Comparison of ENCODE assay signal across 2 cellular contexts in the genomic region with DNA sequence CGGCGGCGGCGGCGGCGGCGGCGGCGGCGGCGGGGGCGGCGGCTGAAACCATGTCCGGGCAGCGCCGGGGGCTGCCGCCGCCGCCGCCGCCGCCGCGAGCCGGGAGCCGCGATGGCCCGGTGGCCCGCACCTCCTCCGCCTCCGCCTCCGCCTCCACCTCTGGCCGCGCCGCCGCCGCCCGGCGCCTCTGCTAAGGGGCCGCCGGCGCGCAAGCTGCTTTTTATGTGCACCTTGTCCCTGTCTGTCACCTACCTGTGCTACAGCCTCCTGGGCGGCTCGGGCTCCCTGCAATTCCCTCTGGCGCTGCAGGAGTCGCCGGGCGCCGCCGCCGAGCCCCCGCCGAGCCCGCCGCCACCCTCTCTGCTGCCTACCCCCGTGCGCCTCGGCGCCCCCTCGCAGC.
TF ChIP-seq lines count a peak whose summit lies in the region.

No MANE protein-coding gene starts in this region.

TF ChIP-seq in A549, 52 proteins besides CTCF, POLR2A, EP300 and RAD21 (continued from another document):
- TF ChIP-seq FOSL2 (IDR thresholded peaks at IDR 0.05) (no peak), FOSL2 (CRISPR knock-in tag; IDR thresholded peaks at IDR 0.05) (no peak), JUN (IDR thresholded peaks at IDR 0.05) (no peak), GATA3 (IDR thresholded peaks at IDR 0.05; ENCODE audit: borderline replicate concordance) (no peak), MAFK (IDR thresholded peaks at IDR 0.05; ENCODE audit: partially characterized antibody) (no peak), BHLHE40 (IDR thresholded peaks at IDR 0.05; ENCODE audit: low read depth, low read length) (no peak)
- TF ChIP-seq, protein P1, sequence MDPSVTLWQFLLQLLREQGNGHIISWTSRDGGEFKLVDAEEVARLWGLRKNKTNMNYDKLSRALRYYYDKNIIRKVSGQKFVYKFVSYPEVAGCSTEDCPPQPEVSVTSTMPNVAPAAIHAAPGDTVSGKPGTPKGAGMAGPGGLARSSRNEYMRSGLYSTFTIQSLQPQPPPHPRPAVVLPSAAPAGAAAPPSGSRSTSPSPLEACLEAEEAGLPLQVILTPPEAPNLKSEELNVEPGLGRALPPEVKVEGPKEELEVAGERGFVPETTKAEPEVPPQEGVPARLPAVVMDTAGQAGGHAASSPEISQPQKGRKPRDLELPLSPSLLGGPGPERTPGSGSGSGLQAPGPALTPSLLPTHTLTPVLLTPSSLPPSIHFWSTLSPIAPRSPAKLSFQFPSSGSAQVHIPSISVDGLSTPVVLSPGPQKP (IDR thresholded peaks at IDR 0.05; ENCODE audit: low read depth, low read length) = no peak
- TF ChIP-seq, protein P2, sequence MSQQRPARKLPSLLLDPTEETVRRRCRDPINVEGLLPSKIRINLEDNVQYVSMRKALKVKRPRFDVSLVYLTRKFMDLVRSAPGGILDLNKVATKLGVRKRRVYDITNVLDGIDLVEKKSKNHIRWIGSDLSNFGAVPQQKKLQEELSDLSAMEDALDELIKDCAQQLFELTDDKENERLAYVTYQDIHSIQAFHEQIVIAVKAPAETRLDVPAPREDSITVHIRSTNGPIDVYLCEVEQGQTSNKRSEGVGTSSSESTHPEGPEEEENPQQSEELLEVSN (IDR thresholded peaks at IDR 0.05; ENCODE audit: borderline replicate concordance, low read depth) = no peak

TF ChIP-seq in WTC11, 78 proteins besides CTCF, POLR2A, EP300 and RAD21 (continued from another document):
- no peak for TF ChIP-seq ZNF512 (CRISPR knock-in tag; IDR thresholded peaks at IDR 0.05; ENCODE audit: borderline replicate concordance)
- TF ChIP-seq ZNF317 (CRISPR knock-in tag; IDR thresholded peaks at IDR 0.05; ENCODE audit: borderline replicate concordance, low read depth) = no peak
- no peak for TF ChIP-seq OVOL2 (CRISPR knock-in tag; IDR thresholded peaks at IDR 0.05; ENCODE audit: borderline replicate concordance)
- TF ChIP-seq ATF2 (CRISPR knock-in tag; IDR thresholded peaks at IDR 0.05; ENCODE audit: borderline replicate concordance, low read depth) = no peak
- TF ChIP-seq ZNF396 (CRISPR knock-in tag; IDR thresholded peaks at IDR 0.05; ENCODE audit: borderline replicate concordance) = no peak
- TF ChIP-seq ERG (CRISPR knock-in tag; IDR thresholded peaks at IDR 0.05) = no peak
- no peak for TF ChIP-seq NFYB (CRISPR knock-in tag; conservative IDR thresholded peaks at IDR 0.05; ENCODE audit: low read depth)
- TF ChIP-seq SOX15 (CRISPR knock-in tag; IDR thresholded peaks at IDR 0.05) = no peak
- no peak for TF ChIP-seq GTF2I (CRISPR knock-in tag; conservative IDR thresholded peaks at IDR 0.05)
- TF ChIP-seq ELF4 (CRISPR knock-in tag; IDR thresholded peaks at IDR 0.05; ENCODE audit: low read depth) = no peak
- TF ChIP-seq ARID4B (CRISPR knock-in tag; IDR thresholded peaks at IDR 0.05; ENCODE audit: borderline replicate concordance) = no peak
TF ChIP-seq in WTC11: peak in this region for 0.
